In genomic region chr19:39122934-39123731, GRCh38 we compare ENCODE assay signal across 20 cellular contexts. TPM values are rescaled to one million over a fixed set of nuclear protein-coding genes. Genes with fewer than 3 reads are reported as not detected.
"Had no signal": no experiment of that assay in that cellular context is flagged by ENCODE, and none has a peak within 500 bp of the region (broad histone marks: within the 10 kb centered on the region; RNA-seq: fewer than 3 reads in every experiment).

No MANE protein-coding gene starts in this region.

- H3K27ac ChIP-seq: body of pancreas, esophagus muscularis mucosa, right atrium auricular region, skin epidermis, transverse colon had no signal

- H3K9me3 ChIP-seq: body of pancreas, esophagus muscularis mucosa, right atrium auricular region, transverse colon had no signal

- H3K36me3 ChIP-seq: esophagus muscularis mucosa, right atrium auricular region, transverse colon had no signal

- H3K27me3 ChIP-seq: body of pancreas, right atrium auricular region had no signal

- FAIRE-seq: islet of Langerhans had no signal

- ATAC-seq: body of pancreas had no signal

- H3K4me3 ChIP-seq: body of pancreas, esophagus muscularis mucosa, lung, right atrium auricular region, skin epidermis, transverse colon had no signal

- H3K9me3 Mint-ChIP-seq: activated naive CD4-positive, alpha-beta T cell treated with anti-CD3 and anti-CD28 coated beads, Interleukin-2, amount 50 U/mL, for 72 hours; T-helper 2 cell treated with Interferon-gamma antibody and Interleukin-4, amounts not matched to agents 5 μg/mL and 100 μg/mL, for 36 hours had no signal

- DNase-seq: activated CD4-positive, alpha-beta T cell treated with anti-CD3 and anti-CD28 coated beads, Interleukin-2, amount 50 U/mL, for 1 hour; activated effector memory CD4-positive, alpha-beta T cell treated with anti-CD3 and anti-CD28 coated beads, Interleukin-2, amount 50 U/mL, for 16 hours; amygdala; body of pancreas; cortex of kidney; effector CD4-positive, alpha-beta T cell; nucleus accumbens; stimulated activated CD4-positive, alpha-beta T cell treated with anti-CD3 and anti-CD28 coated beads, Interleukin-4, amount 100 ng/mL, for 24 hours; stimulated activated naive CD4-positive, alpha-beta T cell treated with Interleukin-2 at 50 U/mL for 16 hours; substantia nigra; transverse colon had no signal

RNA-seq across cellular contexts. Expression of gene ACP7, which starts 39.0 kb away (rescaled TPM):
- total RNA-seq: activated CD8-positive, alpha-beta memory T cell treated with anti-CD3 and anti-CD28 coated beads for 36 hours; body of pancreas; esophagus muscularis mucosa; lung; posterior vena cava; right atrium auricular region; transverse colon had no signal
